9 cellular contexts compared by ENCODE assay signal in the genomic region with DNA sequence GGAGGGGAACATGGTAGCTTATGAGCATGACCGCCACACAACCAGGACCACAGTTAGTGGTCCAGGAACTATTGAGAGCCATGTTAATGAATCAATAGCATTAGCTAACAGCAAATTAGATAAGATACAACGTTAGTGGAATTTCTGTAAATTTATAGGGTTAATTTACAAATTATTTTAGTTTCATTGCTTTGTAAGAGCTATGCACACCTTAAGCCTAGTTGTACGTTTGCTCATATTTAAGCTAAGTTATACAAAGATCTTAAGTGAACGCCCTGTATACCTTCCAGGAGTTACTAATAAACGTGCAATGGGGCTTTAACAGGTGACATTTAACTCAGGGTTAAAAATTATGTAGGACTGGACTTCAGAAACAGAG. TPM values are rescaled to one million over a fixed set of nuclear protein-coding genes. Genes with fewer than 3 reads are reported as not detected.
DNase-seq lines count a peak whose midpoint lies in the region; ATAC-seq, FAIRE-seq and TF ChIP-seq lines count a peak whose summit lies in the region.
"Had no signal": no experiment of that assay in that cellular context is flagged by ENCODE, and none has a peak within 500 bp of the region (broad histone marks: within the 10 kb centered on the region; RNA-seq: fewer than 3 reads in every experiment).

No MANE protein-coding gene starts in this region.

- H3K27ac Mint-ChIP-seq in activated CD4-positive, alpha-beta T cell treated with anti-CD3 and anti-CD28 coated beads for 36 hours = peak overlapping the region; percentile 92
- H3K27ac Mint-ChIP-seq in activated naive CD4-positive, alpha-beta T cell treated with anti-CD3 and anti-CD28 coated beads, Interleukin-2, amount 50 U/mL, for 72 hours = peak overlapping the region; percentile 86 to 96

- dilution Hi-C loops in keratinocyte (cut with MboI; ENCODE audit: extremely low pct_ligation_motif_present, low sequenced_read_pairs) = no loop called here

- peak overlapping the region; percentile 90 to 94 (median 93) for H3K4me3 ChIP-seq in keratinocyte (ENCODE audit: control insufficient read depth in 2 of 3, extremely low read depth in 1 of 3, insufficient read depth in 2 of 3, low read depth in 1 of 3, low read length in 3 of 3)
- H3K4me3 ChIP-seq in suprapubic skin = peak overlapping the region; percentile 99

- H3K9ac ChIP-seq in keratinocyte (ENCODE audit: control insufficient read depth, extremely low read depth, insufficient read depth, low read length) = peak overlapping the region; percentile 87

- no peaks in the 10 kb centered on the region for H3K9me3 Mint-ChIP-seq in activated CD4-positive, alpha-beta T cell treated with anti-CD3 and anti-CD28 coated beads for 36 hours (ENCODE audit: low read depth)
- H3K9me3 Mint-ChIP-seq in activated naive CD4-positive, alpha-beta T cell treated with anti-CD3 and anti-CD28 coated beads, Interleukin-2, amount 50 U/mL, for 72 hours = no peaks in the 10 kb centered on the region

- H3K4me3 Mint-ChIP-seq in activated CD4-positive, alpha-beta T cell treated with anti-CD3 and anti-CD28 coated beads for 36 hours = peak overlapping the region; percentile 95

- H3K4me2 ChIP-seq in keratinocyte (ENCODE audit: control insufficient read depth, extremely low read depth, insufficient read depth, low read depth, low read length) = peak overlapping the region; percentile 90

- no peak for DNase-seq in activated CD4-positive, alpha-beta T cell treated with anti-CD3 and anti-CD28 coated beads for 36 hours
- no peak for DNase-seq in activated CD4-positive, alpha-beta T cell treated with anti-CD3 and anti-CD28 coated beads, Interleukin-2, amount 50 U/mL, for 48 hours
- no peak for DNase-seq in activated naive CD4-positive, alpha-beta T cell treated with anti-CD3 and anti-CD28 coated beads, Interleukin-2, amount 50 U/mL, for 72 hours (ENCODE audit: low spot score in 2 of 2)
- DNase-seq in keratinocyte (ENCODE audit: low read depth, low spot score) (no peak), suprapubic skin (ENCODE audit: low spot score in 2 of 2) (no peak), ACHN (no peak)

- no peak for ATAC-seq in activated CD4-positive, alpha-beta T cell treated with anti-CD3 and anti-CD28 coated beads for 36 hours
- no peak for ATAC-seq in activated naive CD4-positive, alpha-beta T cell treated with anti-CD3 and anti-CD28 coated beads, Interleukin-2, amount 50 U/mL, for 72 hours
- ATAC-seq in GM18907 (IDR thresholded peaks at IDR 0.05; ENCODE audit: unreplicated experiment) (no peak), HG02885 (IDR thresholded peaks at IDR 0.05; ENCODE audit: poor library complexity, unreplicated experiment) (no peak)

- CTCF ChIA-PET in activated CD4-positive, alpha-beta T cell treated with anti-CD3 and anti-CD28 coated beads for 36 hours (lab: Charles Lee) = interaction anchor here (0.9 to 2.6 kb wide), 9 partner anchors 12 to 543 kb away, joined by 3 to 25 read pairs (median 3); no protein-coding TSS in a partner anchor

- in situ Hi-C loops in ACHN (cut with HindIII; ENCODE audit: low pct_ligation_motif_present, low pct_unique_long_range_greater_than_20kb, low sequenced_read_pairs) = no loop called here

- no peaks in the 10 kb centered on the region for H4K20me1 ChIP-seq in keratinocyte (ENCODE audit: control insufficient read depth, extremely low read depth, insufficient read depth, low read length)

- POLR2A ChIA-PET in activated CD4-positive, alpha-beta T cell treated with anti-CD3 and anti-CD28 coated beads for 36 hours (lab: Charles Lee) = interaction anchor here (0.7 to 1.0 kb wide), 4 partner anchors 10 to 810 kb away, joined by 3 read pairs; a partner anchor contains a TSS

- no peaks in the 10 kb centered on the region for H3K9me1 ChIP-seq in keratinocyte (ENCODE audit: control insufficient read depth, extremely low read depth, insufficient read depth, low read length)

- H3K79me2 ChIP-seq in keratinocyte (ENCODE audit: control insufficient read depth, insufficient read depth, low read length) = peaks cover 25% of the 10 kb centered on the region

- H2AFZ ChIP-seq in keratinocyte (ENCODE audit: control insufficient read depth, low read length) = peak overlapping the region; percentile 62

- H3K9me3 ChIP-seq in keratinocyte (ENCODE audit: control insufficient read depth, low read depth, low read length) = no peaks in the 10 kb centered on the region
- H3K9me3 ChIP-seq in suprapubic skin = no peaks in the 10 kb centered on the region

- H3K27ac ChIP-seq in keratinocyte (ENCODE audit: control insufficient read depth, insufficient read depth, low read length) = peak overlapping the region; percentile 88
- H3K27ac ChIP-seq in suprapubic skin = peak overlapping the region; percentile 92

- FAIRE-seq in keratinocyte (lab: Jason Lieb, UNC) = no peak
- FAIRE-seq: islet of Langerhans had no signal

- no peak for TF ChIP-seq CTCF in keratinocyte (optimal IDR thresholded peaks at IDR 0.05 in 1 of 3, IDR thresholded peaks at IDR 0.05 in 1 of 3, conservative IDR thresholded peaks at IDR 0.05 in 1 of 3; ENCODE audit: extremely low read depth in 1 of 3, insufficient read depth in 2 of 3, low read length in 3 of 3)
- no peak for TF ChIP-seq CTCF in suprapubic skin (IDR thresholded peaks at IDR 0.05)

- 19% methylated on average over 5 of the region's 5 CpGs for WGBS in suprapubic skin

- H3K4me1 Mint-ChIP-seq in activated CD4-positive, alpha-beta T cell treated with anti-CD3 and anti-CD28 coated beads for 36 hours = peaks cover 11% of the 10 kb centered on the region

- H3K36me3 ChIP-seq in keratinocyte (ENCODE audit: control insufficient read depth in 2 of 2, extremely low read depth in 1 of 2, insufficient read depth in 2 of 2, low read length in 2 of 2) (peaks cover 4 to 15% of the 10 kb centered on the region in 2 experiments), suprapubic skin (peaks cover 31% of the 10 kb centered on the region)

- TF ChIP-seq EP300 in suprapubic skin (IDR thresholded peaks at IDR 0.05) = no peak

- intact Hi-C loops in activated CD4-positive, alpha-beta T cell treated with anti-CD3 and anti-CD28 coated beads for 36 hours (cut with DNase I, micrococcal nuclease) = loop anchor here (1.0 to 10.0 kb wide), 10 partner anchors 39 to 836 kb away; a partner anchor contains a TSS

- no peaks in the 10 kb centered on the region for H3K27me3 Mint-ChIP-seq in activated CD4-positive, alpha-beta T cell treated with anti-CD3 and anti-CD28 coated beads for 36 hours

- H3K27me3 ChIP-seq in keratinocyte (ENCODE audit: control insufficient read depth, extremely low read depth, insufficient read depth, low read length) (no peaks in the 10 kb centered on the region), suprapubic skin (no peaks in the 10 kb centered on the region)

- H3K36me3 Mint-ChIP-seq in activated CD4-positive, alpha-beta T cell treated with anti-CD3 and anti-CD28 coated beads for 36 hours (ENCODE audit: low read depth) = peaks cover 19% of the 10 kb centered on the region
- H3K36me3 Mint-ChIP-seq in activated naive CD4-positive, alpha-beta T cell treated with anti-CD3 and anti-CD28 coated beads, Interleukin-2, amount 50 U/mL, for 72 hours = peaks cover 14 to 20% of the 10 kb centered on the region in 2 donors

- H3K4me1 ChIP-seq in keratinocyte (ENCODE audit: control insufficient read depth, extremely low read depth, insufficient read depth, low read length) = peaks cover 10% of the 10 kb centered on the region
- H3K4me1 ChIP-seq in suprapubic skin = peaks cover 17% of the 10 kb centered on the region

- TF ChIP-seq POLR2A in suprapubic skin (IDR thresholded peaks at IDR 0.05) = no peak

RNA-seq across cellular contexts. Expression of a gene that starts 0.7 kb away (rescaled TPM):
- total RNA-seq in activated CD4-positive, alpha-beta T cell treated with anti-CD3 and anti-CD28 coated beads for 36 hours = 10 to 100 TPM; 74.3 to 89.6 TPM
- total RNA-seq in activated naive CD4-positive, alpha-beta T cell treated with anti-CD3 and anti-CD28 coated beads, Interleukin-2, amount 50 U/mL, for 72 hours = 10 to 100 TPM; 81.1 to 83.3 TPM
- polyA plus RNA-seq in keratinocyte = 44.9 to 86.5 TPM (median 61.2 TPM) in 3 replicates
- 235 TPM for polyA plus RNA-seq in keratinocyte (2011; ENCODE audit: low read depth)
- polyA plus RNA-seq in keratinocyte (2011; cell fraction: cytosol; rRNA removed) = 47.4 and 64.6 TPM in 2 replicates
- polyA plus RNA-seq in keratinocyte (2011; cell fraction: nucleus; rRNA removed) = 128 and 141 TPM in 2 replicates
- 29.3 and 48.3 TPM in 2 replicates for polyA plus RNA-seq in keratinocyte (2012; ENCODE audit: low replicate concordance)
- polyA minus RNA-seq in keratinocyte = 48.0 to 79.4 TPM (median 48.8 TPM) in 3 replicates
- polyA minus RNA-seq in keratinocyte (2011; cell fraction: cytosol; rRNA and poly(A)+ RNA removed) = 29.0 TPM
- 45.2 and 74.5 TPM in 2 replicates for polyA minus RNA-seq in keratinocyte (2011; cell fraction: nucleus; rRNA and poly(A)+ RNA removed)
- 100 to 1,000 TPM in 1 of 4 donors, 10 to 100 TPM in 3; 45.7 to 127 (median 68.7) TPM for total RNA-seq in suprapubic skin

RNA-seq across cellular contexts. Expression of a gene that starts 39.1 kb away (rescaled TPM):
- total RNA-seq in activated CD4-positive, alpha-beta T cell treated with anti-CD3 and anti-CD28 coated beads for 36 hours = 100 to 1,000 TPM; 180 to 242 TPM
- 100 to 1,000 TPM; 107 to 148 TPM for total RNA-seq in activated naive CD4-positive, alpha-beta T cell treated with anti-CD3 and anti-CD28 coated beads, Interleukin-2, amount 50 U/mL, for 72 hours
- 32.8 to 193 TPM (median 32.8 TPM) in 3 replicates for polyA plus RNA-seq in keratinocyte
- 22.8 TPM for polyA plus RNA-seq in keratinocyte (2011; ENCODE audit: low read depth)
- 97.7 and 191 TPM in 2 replicates for polyA plus RNA-seq in keratinocyte (2011; cell fraction: cytosol; rRNA removed)
- 47.7 and 54.8 TPM in 2 replicates for polyA plus RNA-seq in keratinocyte (2011; cell fraction: nucleus; rRNA removed)
- polyA plus RNA-seq in keratinocyte (2012; ENCODE audit: low replicate concordance) = 121 and 203 TPM in 2 replicates
- polyA minus RNA-seq in keratinocyte = 74.1 to 375 TPM (median 92.0 TPM) in 3 replicates
- 218 TPM for polyA minus RNA-seq in keratinocyte (2011; cell fraction: cytosol; rRNA and poly(A)+ RNA removed)
- 23.3 and 27.3 TPM in 2 replicates for polyA minus RNA-seq in keratinocyte (2011; cell fraction: nucleus; rRNA and poly(A)+ RNA removed)
- 10 to 100 TPM; 23.3 to 51.2 (median 46.6) TPM for total RNA-seq in suprapubic skin

RNA-seq across cellular contexts. Expression of a gene that starts 51.9 kb away (rescaled TPM):
- total RNA-seq in activated CD4-positive, alpha-beta T cell treated with anti-CD3 and anti-CD28 coated beads for 36 hours = not detected
- total RNA-seq in activated naive CD4-positive, alpha-beta T cell treated with anti-CD3 and anti-CD28 coated beads, Interleukin-2, amount 50 U/mL, for 72 hours = under 1 TPM in 1 of 2 donors, not detected in 1; 0.21 TPM
- polyA plus RNA-seq in keratinocyte = 0.03 TPM in 3 replicates
- not detected for polyA plus RNA-seq in keratinocyte (2011; ENCODE audit: low read depth)
- polyA plus RNA-seq in keratinocyte (2011; cell fraction: cytosol; rRNA removed) = not detected in 2 replicates
- 0.17 and 0.19 TPM in 2 replicates for polyA plus RNA-seq in keratinocyte (2011; cell fraction: nucleus; rRNA removed)
- polyA plus RNA-seq in keratinocyte (2012; ENCODE audit: low replicate concordance) = 0.56 and 1.2 TPM in 2 replicates
- polyA minus RNA-seq in keratinocyte = 0.13 to 0.16 TPM in 2 of 3 replicates, not detected in the other
- not detected for polyA minus RNA-seq in keratinocyte (2011; cell fraction: cytosol; rRNA and poly(A)+ RNA removed)
- polyA minus RNA-seq in keratinocyte (2011; cell fraction: nucleus; rRNA and poly(A)+ RNA removed) = 0.21 and 0.54 TPM in 2 replicates
- total RNA-seq in suprapubic skin = under 1 TPM in 1 of 4 donors, not detected in 3; 0.53 TPM
